Comparison of ENCODE assay signal across 12 cellular contexts in genomic region chr14:66496188-66496807, GRCh38. TPM values are rescaled to one million over a fixed set of nuclear protein-coding genes. Genes with fewer than 3 reads are reported as not detected.
A peak's percentile ranks its signal among the peaks of the same experiment; 100 is the strongest.
DNase-seq lines count a peak whose midpoint lies in the region; ATAC-seq and TF ChIP-seq lines count a peak whose summit lies in the region.
"Had no signal": no experiment of that assay in that cellular context is flagged by ENCODE, and none has a peak within 500 bp of the region (broad histone marks: within the 10 kb centered on the region; RNA-seq: fewer than 3 reads in every experiment).

No MANE protein-coding gene starts in this region.

- H3K27ac Mint-ChIP-seq in activated T-cell treated with anti-CD3 and anti-CD28 coated beads, Interleukin-2, amount 50 U/mL, for 72 hours, result peak overlapping the region; percentile 51
- no peak overlapping the region for H3K27ac Mint-ChIP-seq in activated CD8-positive, alpha-beta T cell treated with anti-CD3 and anti-CD28 coated beads for 36 hours
- H3K27ac Mint-ChIP-seq: T-helper 1 cell treated with Interleukin-12 subunit alpha and Interleukin-12 subunit beta and Interleukin-4 antibody, amounts not matched to agents 30 μg/mL and 1 μg/mL, for 36 hours had no signal

- H3K4me1 ChIP-seq in right cardiac atrium (ENCODE audit: control insufficient read depth, insufficient read depth, low read length) (no peaks in the 10 kb centered on the region), parathyroid adenoma (no peaks in the 10 kb centered on the region)

- WGBS in right cardiac atrium, result 44% methylated on average over 4 of the region's 4 CpGs

- H3K27me3 ChIP-seq in right cardiac atrium (ENCODE audit: control insufficient read depth, insufficient read depth) (no peaks in the 10 kb centered on the region), parathyroid adenoma (ENCODE audit: control insufficient read depth, insufficient read depth, low read length) (no peaks in the 10 kb centered on the region)
- H3K27me3 ChIP-seq: upper lobe of left lung had no signal

- no peak for ATAC-seq in activated T-cell treated with anti-CD3 and anti-CD28 coated beads, Interleukin-2, amount 50 U/mL, for 72 hours (replicated peaks in 1 of 2)
- ATAC-seq in activated CD8-positive, alpha-beta T cell treated with anti-CD3 and anti-CD28 coated beads for 36 hours, result peak; percentile 13
- ATAC-seq in right cardiac atrium, result peak; percentile 51 to 74

- H3K36me3 ChIP-seq in parathyroid adenoma (ENCODE audit: control insufficient read depth, insufficient read depth, low read length), result no peaks in the 10 kb centered on the region
- H3K36me3 ChIP-seq: upper lobe of left lung had no signal

- H3K4me3 ChIP-seq in right cardiac atrium (ENCODE audit: low read length) (peak overlapping the region; percentile 7), parathyroid adenoma (ENCODE audit: low read depth, low read length) (no peak overlapping the region)

- H3K9me3 Mint-ChIP-seq in activated T-cell treated with anti-CD3 and anti-CD28 coated beads, Interleukin-2, amount 50 U/mL, for 72 hours, result no peaks in the 10 kb centered on the region
- no peaks in the 10 kb centered on the region for H3K9me3 Mint-ChIP-seq in activated CD8-positive, alpha-beta T cell treated with anti-CD3 and anti-CD28 coated beads for 36 hours
- H3K9me3 Mint-ChIP-seq: T-helper 1 cell treated with Interleukin-12 subunit alpha and Interleukin-12 subunit beta and Interleukin-4 antibody, amounts not matched to agents 30 μg/mL and 1 μg/mL, for 36 hours had no signal

- H3K27me3 Mint-ChIP-seq in activated T-cell treated with anti-CD3 and anti-CD28 coated beads, Interleukin-2, amount 50 U/mL, for 72 hours (ENCODE audit: low read depth), result no peaks in the 10 kb centered on the region
- peaks cover 2% of the 10 kb centered on the region for H3K27me3 Mint-ChIP-seq in activated CD8-positive, alpha-beta T cell treated with anti-CD3 and anti-CD28 coated beads for 36 hours

- no peak for DNase-seq in activated T-cell treated with anti-CD3 and anti-CD28 coated beads, Interleukin-2, amount 50 U/mL, for 72 hours
- DNase-seq in activated T-cell treated with anti-CD3 and anti-CD28 coated beads for 4 hours (no peak), right cardiac atrium (no peak), NCI-H2171 treated with DMSO at 0.1 percent for 48 hours (lab: John Stamatoyannopoulos, UW) (no peak), DMS114 treated with DMSO at 0.1 percent for 48 hours (lab: John Stamatoyannopoulos, UW; ENCODE audit: unreplicated experiment) (no peak), dermis blood vessel endothelial cell (no peak)
- no peak for DNase-seq in activated CD8-positive, alpha-beta T cell treated with anti-CD3 and anti-CD28 coated beads for 36 hours

- H3K4me3 Mint-ChIP-seq in activated T-cell treated with anti-CD3 and anti-CD28 coated beads, Interleukin-2, amount 50 U/mL, for 72 hours, result peak overlapping the region in 1 of 2 donors; percentile 58
- H3K4me3 Mint-ChIP-seq in activated CD8-positive, alpha-beta T cell treated with anti-CD3 and anti-CD28 coated beads for 36 hours, result no peak overlapping the region
- H3K4me3 Mint-ChIP-seq: T-helper 1 cell treated with Interleukin-12 subunit alpha and Interleukin-12 subunit beta and Interleukin-4 antibody, amounts not matched to agents 30 μg/mL and 1 μg/mL, for 36 hours had no signal

- TF ChIP-seq CTCF in activated CD8-positive, alpha-beta T cell treated with anti-CD3 and anti-CD28 coated beads for 36 hours (IDR thresholded peaks at IDR 0.05), result no peak
- TF ChIP-seq CTCF in parathyroid adenoma (IDR thresholded peaks at IDR 0.05), result no peak

- H3K9ac ChIP-seq in parathyroid adenoma, result no peak overlapping the region

- H3K27ac ChIP-seq in right cardiac atrium (ENCODE audit: low read length), result no peak overlapping the region
- H3K27ac ChIP-seq in parathyroid adenoma, result no peak overlapping the region
- H3K27ac ChIP-seq: coronary artery, upper lobe of left lung had no signal

- peak overlapping the region; percentile 40 for H2AFZ ChIP-seq in parathyroid adenoma

- CTCF ChIA-PET in activated CD8-positive, alpha-beta T cell treated with anti-CD3 and anti-CD28 coated beads for 36 hours (lab: Charles Lee), result interaction anchor here (1.0 to 2.2 kb wide), 7 partner anchors 11 to 648 kb away, joined by 3 to 7 read pairs (median 4); partner anchors contain the start of gene GPHN

- POLR2A ChIA-PET in activated CD8-positive, alpha-beta T cell treated with anti-CD3 and anti-CD28 coated beads for 36 hours (lab: Charles Lee), result interaction anchor here (3.9 kb wide), 1 partner anchor 11 kb away, joined by 20 read pairs; the partner anchor contains the start of gene GPHN

- no peaks in the 10 kb centered on the region for H3K9me3 ChIP-seq in right cardiac atrium (ENCODE audit: control insufficient read depth, low read length)
- H3K9me3 ChIP-seq in parathyroid adenoma (ENCODE audit: control insufficient read depth, low read length), result no peaks in the 10 kb centered on the region
- H3K9me3 ChIP-seq: upper lobe of left lung had no signal

- H3K36me3 Mint-ChIP-seq in activated T-cell treated with anti-CD3 and anti-CD28 coated beads, Interleukin-2, amount 50 U/mL, for 72 hours (ENCODE audit: insufficient read depth in 2 of 2), result no peaks in the 10 kb centered on the region
- H3K36me3 Mint-ChIP-seq in activated CD8-positive, alpha-beta T cell treated with anti-CD3 and anti-CD28 coated beads for 36 hours (ENCODE audit: low read depth), result no peaks in the 10 kb centered on the region

- intact Hi-C loops in activated CD8-positive, alpha-beta T cell treated with anti-CD3 and anti-CD28 coated beads for 36 hours (cut with micrococcal nuclease), result loop anchor here (5.0 kb wide), 2 partner anchors 246 to 621 kb away; no protein-coding TSS in a partner anchor
- intact Hi-C loops in right cardiac atrium (cut with DNase I), result loop anchor here in 1 of 4 donors (10.0 kb wide), 1 partner anchor 649 kb away; no protein-coding TSS in a partner anchor

- peaks cover 23% of the 10 kb centered on the region for H3K4me1 Mint-ChIP-seq in activated T-cell treated with anti-CD3 and anti-CD28 coated beads, Interleukin-2, amount 50 U/mL, for 72 hours (ENCODE audit: low read depth)
- H3K4me1 Mint-ChIP-seq in activated CD8-positive, alpha-beta T cell treated with anti-CD3 and anti-CD28 coated beads for 36 hours (ENCODE audit: low read depth), result peaks cover 20% of the 10 kb centered on the region

- H3K4me2 ChIP-seq in parathyroid adenoma (ENCODE audit: low read length), result no peak overlapping the region

- no peaks in the 10 kb centered on the region for H3K79me2 ChIP-seq in parathyroid adenoma

RNA-seq across cellular contexts. Expression of gene CCDC196, which starts 10.1 kb away (rescaled TPM):
- total RNA-seq in activated T-cell treated with anti-CD3 and anti-CD28 coated beads, Interleukin-2, amount 50 U/mL, for 72 hours, result not detected
- not detected for total RNA-seq in activated CD8-positive, alpha-beta T cell treated with anti-CD3 and anti-CD28 coated beads for 36 hours
- not detected for total RNA-seq in right cardiac atrium
- polyA plus RNA-seq in right cardiac atrium, result not detected
- not detected in 2 replicates for total RNA-seq in dermis blood vessel endothelial cell
- total RNA-seq: osteoblast, upper lobe of left lung had no signal

RNA-seq across cellular contexts. Expression of gene GPHN, which starts 11.6 kb away (rescaled TPM):
- total RNA-seq in activated T-cell treated with anti-CD3 and anti-CD28 coated beads, Interleukin-2, amount 50 U/mL, for 72 hours, result 10 to 100 TPM; 18.1 to 21.2 TPM
- total RNA-seq in activated CD8-positive, alpha-beta T cell treated with anti-CD3 and anti-CD28 coated beads for 36 hours, result 10 to 100 TPM; 26.3 to 26.6 TPM
- 10 to 100 TPM; 19.6 to 25.4 (median 23.6) TPM for total RNA-seq in right cardiac atrium
- polyA plus RNA-seq in right cardiac atrium, result 16.0 TPM
- 8.8 and 21.6 TPM in 2 replicates for total RNA-seq in dermis blood vessel endothelial cell

Comparison
In these comparisons a context has a peak if more than half of its experiments do, and no peak if none do; other contexts are left out.
1. ATAC-seq: peak in activated CD8-positive, alpha-beta T cell treated with anti-CD3 and anti-CD28 coated beads for 36 hours (single experiment) and right cardiac atrium (2 of 2); none in activated T-cell treated with anti-CD3 and anti-CD28 coated beads, Interleukin-2, amount 50 U/mL, for 72 hours (0 of 2).